In the genomic region with DNA sequence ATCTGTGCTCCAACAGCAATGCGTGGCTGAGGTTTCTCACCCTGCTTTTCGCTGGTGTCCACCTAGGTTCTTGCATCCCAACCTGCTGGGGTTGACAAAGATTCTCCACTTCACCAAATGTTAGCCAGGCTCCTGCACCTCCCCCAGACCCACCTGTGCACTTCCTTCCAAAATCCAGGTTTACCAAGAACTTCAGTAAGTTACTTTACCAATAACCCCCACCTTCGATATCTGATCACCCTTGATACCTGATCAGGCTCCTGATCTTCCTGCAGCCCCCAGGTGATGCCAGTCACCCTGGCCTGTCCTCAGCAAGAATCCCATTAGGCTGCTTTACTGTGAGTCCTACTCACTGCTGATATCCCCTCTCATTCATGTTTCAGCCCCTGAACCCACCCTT, we compare ENCODE assay signal across 28 cellular contexts.
"Had no signal": no experiment of that assay in that cellular context is flagged by ENCODE, and none has a peak within 500 bp of the region (broad histone marks: within the 10 kb centered on the region; RNA-seq: fewer than 3 reads in every experiment).

No MANE protein-coding gene starts in this region.

- H3K27ac ChIP-seq: stomach, suprapubic skin, testis, thoracic aorta, thyroid gland, tibial artery, tibial nerve, transverse colon, upper lobe of left lung, upper lobe of right lung, uterus, vagina had no signal

- ATAC-seq: stimulated activated effector memory CD8-positive, alpha-beta T cell treated with anti-CD3 and anti-CD28 coated beads, Interleukin-12 subunit alpha, Interleukin-12 subunit beta, amount 100 ng/mL, for 72 hours; stimulated activated memory B cell treated with anti-CD40 and anti-IgM and Interleukin-4, amounts not matched to agents 10 μg/mL and 1 μg/mL and 100 μg/mL, for 72 hours; stimulated activated naive B cell treated with anti-CD40 and anti-IgM and Interleukin-4, amounts not matched to agents 10 μg/mL and 1 μg/mL and 100 μg/mL, for 72 hours; stimulated activated naive CD8-positive, alpha-beta T cell treated with anti-CD3 and anti-CD28 coated beads, Interleukin-15, amount 100 ng/mL, for 72 hours; stimulated activated naive CD8-positive, alpha-beta T cell treated with anti-CD3 and anti-CD28 coated beads, Interleukin-15, Interleukin-2, amounts not matched to agents 100 U/mL and 50 U/mL, for 24 hours; upper lobe of right lung had no signal

- H3K4me3 Mint-ChIP-seq: stimulated activated effector memory CD8-positive, alpha-beta T cell treated with anti-CD3 and anti-CD28 coated beads, Interleukin-12 subunit alpha, Interleukin-12 subunit beta, amount 100 ng/mL, for 72 hours; stimulated activated memory B cell treated with anti-CD40 and anti-IgM and Interleukin-4, amounts not matched to agents 10 μg/mL and 1 μg/mL and 100 μg/mL, for 72 hours; stimulated activated naive B cell treated with anti-CD40 and anti-IgM and Interleukin-4, amounts not matched to agents 10 μg/mL and 1 μg/mL and 100 μg/mL, for 72 hours; stimulated activated naive CD8-positive, alpha-beta T cell treated with anti-CD3 and anti-CD28 coated beads, Interleukin-15, amount 100 ng/mL, for 72 hours; stimulated activated naive CD8-positive, alpha-beta T cell treated with anti-CD3 and anti-CD28 coated beads, Interleukin-15, Interleukin-2, amounts not matched to agents 100 ng/mL and 50 ng/mL, for 24 hours; type B pancreatic cell had no signal

- H3K9me3 ChIP-seq: stomach, suprapubic skin, testis, thoracic aorta, thyroid gland, tibial artery, tibial nerve, transverse colon, upper lobe of left lung, upper lobe of right lung, uterus, vagina had no signal

- H3K27ac Mint-ChIP-seq: stimulated activated effector memory CD8-positive, alpha-beta T cell treated with anti-CD3 and anti-CD28 coated beads, Interleukin-12 subunit alpha, Interleukin-12 subunit beta, amount 100 ng/mL, for 72 hours; stimulated activated memory B cell treated with anti-CD40 and anti-IgM and Interleukin-4, amounts not matched to agents 10 μg/mL and 1 μg/mL and 100 μg/mL, for 72 hours; stimulated activated naive B cell treated with anti-CD40 and anti-IgM and Interleukin-4, amounts not matched to agents 10 μg/mL and 1 μg/mL and 100 μg/mL, for 72 hours; stimulated activated naive CD8-positive, alpha-beta T cell treated with anti-CD3 and anti-CD28 coated beads, Interleukin-15, amount 100 ng/mL, for 72 hours; stimulated activated naive CD8-positive, alpha-beta T cell treated with anti-CD3 and anti-CD28 coated beads, Interleukin-15, Interleukin-2, amounts not matched to agents 100 ng/mL and 50 ng/mL, for 24 hours; type B pancreatic cell had no signal

- H3K27me3 Mint-ChIP-seq: stimulated activated naive CD8-positive, alpha-beta T cell treated with anti-CD3 and anti-CD28 coated beads, Interleukin-15, amount 100 ng/mL, for 72 hours had no signal

- H3K9me3 Mint-ChIP-seq: stimulated activated effector memory CD8-positive, alpha-beta T cell treated with anti-CD3 and anti-CD28 coated beads, Interleukin-12 subunit alpha, Interleukin-12 subunit beta, amount 100 ng/mL, for 72 hours; stimulated activated memory B cell treated with anti-CD40 and anti-IgM and Interleukin-4, amounts not matched to agents 10 μg/mL and 1 μg/mL and 100 μg/mL, for 72 hours; stimulated activated naive B cell treated with anti-CD40 and anti-IgM and Interleukin-4, amounts not matched to agents 10 μg/mL and 1 μg/mL and 100 μg/mL, for 72 hours; stimulated activated naive CD8-positive, alpha-beta T cell treated with anti-CD3 and anti-CD28 coated beads, Interleukin-15, amount 100 ng/mL, for 72 hours; stimulated activated naive CD8-positive, alpha-beta T cell treated with anti-CD3 and anti-CD28 coated beads, Interleukin-15, Interleukin-2, amounts not matched to agents 100 ng/mL and 50 ng/mL, for 24 hours; type B pancreatic cell had no signal

- H3K4me1 Mint-ChIP-seq: stimulated activated effector memory CD8-positive, alpha-beta T cell treated with anti-CD3 and anti-CD28 coated beads, Interleukin-12 subunit alpha, Interleukin-12 subunit beta, amount 100 ng/mL, for 72 hours; stimulated activated memory B cell treated with anti-CD40 and anti-IgM and Interleukin-4, amounts not matched to agents 10 μg/mL and 1 μg/mL and 100 μg/mL, for 72 hours; stimulated activated naive B cell treated with anti-CD40 and anti-IgM and Interleukin-4, amounts not matched to agents 10 μg/mL and 1 μg/mL and 100 μg/mL, for 72 hours; stimulated activated naive CD8-positive, alpha-beta T cell treated with anti-CD3 and anti-CD28 coated beads, Interleukin-15, amount 100 ng/mL, for 72 hours had no signal

- H3K4me3 ChIP-seq: stomach, suprapubic skin, testis, thoracic aorta, thyroid gland, tibial artery, tibial nerve, transverse colon, upper lobe of left lung, upper lobe of right lung, uterus, vagina had no signal

- H3K27me3 ChIP-seq: testis, thyroid gland, tibial artery, tibial nerve, transverse colon, upper lobe of left lung, upper lobe of right lung, uterus, vagina had no signal

- H3K36me3 ChIP-seq: stomach, suprapubic skin, thoracic aorta, thyroid gland, tibial artery, tibial nerve, transverse colon, upper lobe of left lung, upper lobe of right lung, uterus, vagina had no signal

- H3K36me3 Mint-ChIP-seq: stimulated activated effector memory CD8-positive, alpha-beta T cell treated with anti-CD3 and anti-CD28 coated beads, Interleukin-12 subunit alpha, Interleukin-12 subunit beta, amount 100 ng/mL, for 72 hours; stimulated activated memory B cell treated with anti-CD40 and anti-IgM and Interleukin-4, amounts not matched to agents 10 μg/mL and 1 μg/mL and 100 μg/mL, for 72 hours; stimulated activated naive B cell treated with anti-CD40 and anti-IgM and Interleukin-4, amounts not matched to agents 10 μg/mL and 1 μg/mL and 100 μg/mL, for 72 hours; type B pancreatic cell had no signal

- DNase-seq: stimulated activated CD4-positive, alpha-beta T cell treated with anti-CD3 and anti-CD28 coated beads, Interleukin-2, amount 100 ng/mL, for 48 hours; stimulated activated CD4-positive, alpha-beta T cell treated with anti-CD3 and anti-CD28 coated beads, Interleukin-4, amount 100 ng/mL, for 1 hour; stimulated activated CD4-positive, alpha-beta T cell treated with anti-CD3 and anti-CD28 coated beads, Interleukin-4, amount 100 ng/mL, for 24 hours; stimulated activated CD4-positive, alpha-beta T cell treated with anti-CD3 and anti-CD28 coated beads, Interleukin-4, amount 100 ng/mL, for 4 hours; stimulated activated CD8-positive, alpha-beta memory T cell treated with anti-CD3 and anti-CD28 coated beads, Interleukin-4, amount 100 ng/mL, for 48 hours; stimulated activated naive B cell treated with anti-CD40 and anti-IgM and Interleukin-4, amounts not matched to agents 10 μg/mL and 1 μg/mL and 100 μg/mL, for 72 hours; stimulated activated naive CD4-positive, alpha-beta T cell; stimulated activated naive CD4-positive, alpha-beta T cell treated with Interleukin-2 at 50 U/mL for 16 hours; stimulated activated naive CD8-positive, alpha-beta T cell treated with anti-CD3 and anti-CD28 coated beads, Interleukin-15, amount 100 ng/mL, for 72 hours; stimulated activated naive CD8-positive, alpha-beta T cell treated with anti-CD3 and anti-CD28 coated beads, Interleukin-15, Interleukin-2, amounts not matched to agents 100 U/mL and 50 U/mL, for 24 hours; stomach; substantia nigra; testis; thyroid gland; tibial artery; transverse colon; trophoblast cell; upper lobe of left lung; upper lobe of right lung; uterus had no signal

- H3K4me1 ChIP-seq: stomach, suprapubic skin, testis, thyroid gland, tibial artery, tibial nerve, transverse colon, upper lobe of left lung, upper lobe of right lung, uterus, vagina had no signal
